Comparison of ENCODE assay signal across 8 cellular contexts in the genomic region with DNA sequence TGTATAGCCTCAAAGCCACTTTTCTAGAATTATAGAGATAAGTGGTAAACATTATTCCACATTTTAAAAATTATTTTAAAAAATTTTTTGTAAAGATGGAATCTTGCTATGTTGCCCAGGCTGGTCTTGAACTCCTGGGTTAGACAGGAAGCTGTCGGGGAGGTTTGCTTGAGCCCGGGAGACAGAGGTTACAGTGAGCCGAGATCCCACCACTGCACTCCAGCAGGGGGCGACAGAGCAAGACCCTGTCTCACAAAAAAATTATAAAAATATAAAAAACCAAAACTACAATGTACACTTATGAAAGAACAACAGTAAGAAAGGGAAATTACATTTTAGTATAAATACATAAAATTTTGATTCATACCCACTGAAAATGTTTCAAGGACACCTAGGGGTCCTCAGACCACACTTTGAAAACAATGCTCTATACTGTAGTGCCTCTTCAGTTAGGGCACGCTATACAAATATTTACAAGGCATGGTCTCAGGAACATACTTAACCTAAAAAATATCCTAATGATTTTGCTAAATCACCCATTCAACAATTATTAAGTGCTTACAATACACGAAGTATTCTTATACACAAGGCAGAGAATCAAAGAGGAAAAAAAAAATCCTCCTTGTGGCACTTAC.
DNase-seq lines count a peak whose midpoint lies in the region; ATAC-seq and TF ChIP-seq lines count a peak whose summit lies in the region.

No MANE protein-coding gene starts in this region.

- no peaks in the 10 kb centered on the region for H3K36me3 ChIP-seq in lung (ENCODE audit: control insufficient read depth in 2 of 2, insufficient read depth in 2 of 2, low read length in 2 of 2)

- no peaks in the 10 kb centered on the region for H3K27me3 Mint-ChIP-seq in MCF 10A (ENCODE audit: insufficient read depth, unreplicated experiment)

- 31 to 33% methylated on average over 6 of the region's 6 CpGs for WGBS in lung, 2 donors

- no peaks in the 10 kb centered on the region for H3K9me3 Mint-ChIP-seq in MCF 10A (ENCODE audit: unreplicated experiment)

- TF ChIP-seq CTCF in 22Rv1 (IDR thresholded peaks at IDR 0.05) (peak; percentile 88), WI38 (IDR thresholded peaks at IDR 0.05; ENCODE audit: low read depth, low read length) (peak; percentile 71), MCF 10A (IDR thresholded peaks at IDR 0.05; ENCODE audit: unreplicated experiment) (peak; percentile 54), lung (IDR thresholded peaks at IDR 0.05; ENCODE audit: control extremely low read depth, extremely low read depth) (peak; percentile 45)

- H3K27ac ChIP-seq in 22Rv1 (no peak overlapping the region), lung (ENCODE audit: low read depth in 1 of 2, low read length in 1 of 2) (no peak overlapping the region)

- H3K9me3 ChIP-seq in lung (ENCODE audit: control insufficient read depth in 2 of 2, insufficient read depth in 1 of 2, low read length in 1 of 2): no peaks in the 10 kb centered on the region

- H3K4me1 Mint-ChIP-seq in MCF 10A (ENCODE audit: insufficient read depth, unreplicated experiment): peaks cover 12% of the 10 kb centered on the region

- DNase-seq in HK-2 (ENCODE audit: unreplicated experiment): peak; percentile 33
- peak; percentile 65 for DNase-seq in MCF 10A (ENCODE audit: unreplicated experiment)
- peak; percentile 42 for DNase-seq in lung (ENCODE audit: low spot score)
- peak; percentile 27 to 42 for DNase-seq in stimulated activated CD8-positive, alpha-beta memory T cell treated with anti-CD3 and anti-CD28 coated beads, Interleukin-4, amount 100 ng/mL, for 4 hours (ENCODE audit: low read depth in 2 of 2, low spot score in 1 of 2)
- DNase-seq in SW480 (ENCODE audit: low spot score): no peak

- ATAC-seq in lung (ENCODE audit: insufficient read depth, low FRiP score) (no peak), GM21381 (IDR thresholded peaks at IDR 0.05; ENCODE audit: unreplicated experiment) (no peak)

- peaks cover 1% of the 10 kb centered on the region for H3K36me3 Mint-ChIP-seq in MCF 10A (ENCODE audit: insufficient read depth, unreplicated experiment)

- H3K27me3 ChIP-seq in lung (ENCODE audit: control insufficient read depth, insufficient read depth): no peaks in the 10 kb centered on the region

- POLR2A ChIA-PET in MCF 10A (lab: Yijun Ruan, JAX): interaction anchor here (0.6 to 4.2 kb wide), 14 partner anchors 9 to 126 kb away, joined by 3 to 33 read pairs (median 8); a partner anchor contains a TSS

- CTCF ChIA-PET in MCF 10A (lab: Yijun Ruan, JAX): interaction anchor here (0.6 to 5.3 kb wide), 23 partner anchors 9 to 235 kb away, joined by 3 to 40 read pairs (median 4); a partner anchor contains a TSS

- BruUV-seq in MCF 10A (replicated peaks; lab: Mats Ljungman, UMichigan): no TSS peak

- intact Hi-C loops in MCF 10A (cut with micrococcal nuclease): loop anchor here (2.0 kb wide), 2 partner anchors 111 to 235 kb away; a partner anchor contains a TSS

- H3K4me3 ChIP-seq in WI38 (ENCODE audit: low read depth, low read length) (no peak overlapping the region), lung (no peak overlapping the region)

- H3K4me3 Mint-ChIP-seq in MCF 10A (ENCODE audit: unreplicated experiment): no peak overlapping the region

- H3K27ac Mint-ChIP-seq in MCF 10A (ENCODE audit: low read depth, unreplicated experiment): no peak overlapping the region

- peaks cover 2 to 4% of the 10 kb centered on the region in 2 donors for H3K4me1 ChIP-seq in lung (ENCODE audit: control insufficient read depth in 2 of 2, insufficient read depth in 2 of 2, low read length in 2 of 2)
